17 cellular contexts compared by ENCODE assay signal in genomic region chr11:47398551-47398950, GRCh38. TPM values are rescaled to one million over a fixed set of nuclear protein-coding genes. Genes with fewer than 3 reads are reported as not detected.
DNase-seq lines count a peak whose midpoint lies in the region; ATAC-seq and TF ChIP-seq lines count a peak whose summit lies in the region.
"Had no signal": no experiment of that assay in that cellular context is flagged by ENCODE, and none has a peak within 500 bp of the region (broad histone marks: within the 10 kb centered on the region; RNA-seq: fewer than 3 reads in every experiment).

No MANE protein-coding gene starts in this region.

- H3K27me3 Mint-ChIP-seq in T-cell (no peaks in the 10 kb centered on the region), Caco-2 (ENCODE audit: insufficient read depth, unreplicated experiment) (no peaks in the 10 kb centered on the region)
- no peaks in the 10 kb centered on the region for H3K27me3 Mint-ChIP-seq in activated CD4-positive, alpha-beta T cell treated with anti-CD3 and anti-CD28 coated beads for 36 hours

- H3K4me1 ChIP-seq in left ventricle myocardium inferior (peaks cover 38% of the 10 kb centered on the region), mesenchymal stem cell (ENCODE audit: control insufficient read depth, insufficient read depth, low read depth, low read length) (peaks cover 38% of the 10 kb centered on the region), Caco-2 (0 out of 2 replicates have a peak, but pooled peaks cover 4% of the 10 kb centered on the region)

- no peak overlapping the region for H3K4me2 ChIP-seq in mesenchymal stem cell (ENCODE audit: low read length, poor library complexity, severe bottlenecking)

- H2AFZ ChIP-seq in mesenchymal stem cell (ENCODE audit: low read depth, low read length), result no peak overlapping the region

- peak overlapping the region; percentile 11 for H4K91ac ChIP-seq in mesenchymal stem cell (ENCODE audit: low read length)

- peaks cover 40 to 51% (median 47%) of the 10 kb centered on the region in 3 donors for H3K4me1 Mint-ChIP-seq in T-cell
- H3K4me1 Mint-ChIP-seq in Caco-2 (ENCODE audit: low read depth, unreplicated experiment), result no peaks in the 10 kb centered on the region
- peaks cover 25% of the 10 kb centered on the region for H3K4me1 Mint-ChIP-seq in activated CD4-positive, alpha-beta T cell treated with anti-CD3 and anti-CD28 coated beads for 36 hours

- no peak overlapping the region for H3K18ac ChIP-seq in mesenchymal stem cell (ENCODE audit: low read depth in 1 of 2, low read length in 2 of 2)

- POLR2A ChIA-PET in T-cell (lab: Charles Lee), result no interaction called here
- POLR2A ChIA-PET in Caco-2 (lab: Charles Lee), result no interaction called here
- POLR2A ChIA-PET in activated CD4-positive, alpha-beta T cell treated with anti-CD3 and anti-CD28 coated beads for 36 hours (lab: Charles Lee), result no interaction called here

- H3K9me3 Mint-ChIP-seq in T-cell (no peaks in the 10 kb centered on the region), Caco-2 (ENCODE audit: unreplicated experiment) (no peaks in the 10 kb centered on the region)
- H3K9me3 Mint-ChIP-seq in activated CD4-positive, alpha-beta T cell treated with anti-CD3 and anti-CD28 coated beads for 36 hours (ENCODE audit: low read depth), result no peaks in the 10 kb centered on the region

- peak; percentile 46 for DNase-seq in Right ventricle myocardium superior
- DNase-seq in left ventricle myocardium inferior, result no peak
- no peak for DNase-seq in T-cell
- DNase-seq in mesenchymal stem cell, result no peak
- DNase-seq in SW480 (ENCODE audit: low spot score), result no peak
- DNase-seq in glomerular visceral epithelial cell (ENCODE audit: extremely low spot score), result no peak
- DNase-seq in Caco-2, result no peak
- DNase-seq in activated CD4-positive, alpha-beta T cell treated with anti-CD3 and anti-CD28 coated beads for 36 hours, result no peak
- DNase-seq: anterior cingulate cortex; erythroblast; lower lobe of right lung; MV-4-11; NCI-H2029; NCI-H510A; stimulated activated CD4-positive, alpha-beta T cell treated with anti-CD3 and anti-CD28 coated beads, Interleukin-2, amount 100 ng/mL, for 48 hours had no signal

- H2AK5ac ChIP-seq in mesenchymal stem cell (ENCODE audit: low read length, severe bottlenecking), result no peak overlapping the region

- peak overlapping the region; percentile 81 to 97 for H3K27ac Mint-ChIP-seq in T-cell
- no peak overlapping the region for H3K27ac Mint-ChIP-seq in Caco-2 (ENCODE audit: unreplicated experiment)
- no peak overlapping the region for H3K27ac Mint-ChIP-seq in activated CD4-positive, alpha-beta T cell treated with anti-CD3 and anti-CD28 coated beads for 36 hours

- H3K4me3 Mint-ChIP-seq in T-cell, result peak overlapping the region; percentile 17 to 78 (median 28)
- H3K4me3 Mint-ChIP-seq in Caco-2 (ENCODE audit: unreplicated experiment), result no peak overlapping the region
- H3K4me3 Mint-ChIP-seq in activated CD4-positive, alpha-beta T cell treated with anti-CD3 and anti-CD28 coated beads for 36 hours, result no peak overlapping the region

- H2BK12ac ChIP-seq in mesenchymal stem cell (ENCODE audit: low read length in 2 of 2), result no peak overlapping the region

- WGBS in mesenchymal stem cell, result 94% methylated on average over 1 of the region's 1 CpG

- no peak overlapping the region for H2BK5ac ChIP-seq in mesenchymal stem cell (ENCODE audit: low read depth, low read length, poor library complexity, severe bottlenecking)

- H3K23ac ChIP-seq in mesenchymal stem cell (ENCODE audit: low read length in 2 of 2), result no peak overlapping the region

- H3K4me3 ChIP-seq in left ventricle myocardium inferior (no peak overlapping the region), mesenchymal stem cell (ENCODE audit: insufficient read depth in 1 of 2, low read depth in 1 of 2, low read length in 2 of 2) (no peak overlapping the region), Caco-2 (ENCODE audit: low read depth, low read length) (no peak overlapping the region)
- H3K4me3 ChIP-seq: lower lobe of right lung had no signal

- no peaks in the 10 kb centered on the region for H3K36me3 Mint-ChIP-seq in T-cell
- H3K36me3 Mint-ChIP-seq in Caco-2 (ENCODE audit: insufficient read depth, unreplicated experiment), result no peaks in the 10 kb centered on the region
- H3K36me3 Mint-ChIP-seq in activated CD4-positive, alpha-beta T cell treated with anti-CD3 and anti-CD28 coated beads for 36 hours (ENCODE audit: low read depth), result no peaks in the 10 kb centered on the region

- no peak overlapping the region for H3K27ac ChIP-seq in left ventricle myocardium inferior (replicated peaks)
- H3K27ac ChIP-seq in mesenchymal stem cell (ENCODE audit: low read length, poor library complexity, severe bottlenecking), result no peak overlapping the region
- H3K27ac ChIP-seq: lower lobe of right lung had no signal

- no TSS peak for BruUV-seq in Caco-2 (replicated peaks; lab: Mats Ljungman, UMichigan)

- no peaks in the 10 kb centered on the region for H3K36me3 ChIP-seq in left ventricle myocardium inferior
- no peaks in the 10 kb centered on the region for H3K36me3 ChIP-seq in mesenchymal stem cell (ENCODE audit: control insufficient read depth in 1 of 2, insufficient read depth in 2 of 2, low read depth in 1 of 2, low read length in 2 of 2)
- no peaks in the 10 kb centered on the region for H3K36me3 ChIP-seq in Caco-2 (ENCODE audit: control insufficient read depth, insufficient read depth, low read length)
- H3K36me3 ChIP-seq: lower lobe of right lung had no signal

- TF ChIP-seq CTCF in left ventricle myocardium inferior (IDR thresholded peaks at IDR 0.05; ENCODE audit: borderline replicate concordance) (no peak), Caco-2 (IDR thresholded peaks at IDR 0.05; ENCODE audit: insufficient read depth in 1 of 2, low read depth in 1 of 2, low read length in 1 of 2, severe bottlenecking in 1 of 2, unreplicated experiment in 1 of 2) (no peak)

- no peak overlapping the region for H3K4ac ChIP-seq in mesenchymal stem cell (ENCODE audit: low read depth in 1 of 2, low read length in 2 of 2)

- no peak overlapping the region for H2BK15ac ChIP-seq in mesenchymal stem cell (ENCODE audit: low read depth, poor library complexity, severe bottlenecking)

- no peak overlapping the region for H3K9ac ChIP-seq in mesenchymal stem cell (ENCODE audit: low read length)

- H3K27me3 ChIP-seq in left ventricle myocardium inferior (ENCODE audit: low read depth), result no peaks in the 10 kb centered on the region
- H3K27me3 ChIP-seq in mesenchymal stem cell (ENCODE audit: control insufficient read depth in 1 of 2, insufficient read depth in 1 of 2, low read length in 2 of 2), result no peaks in the 10 kb centered on the region
- no peaks in the 10 kb centered on the region for H3K27me3 ChIP-seq in Caco-2 (replicated peaks; ENCODE audit: control insufficient read depth, insufficient read depth, low read length)

- no peaks in the 10 kb centered on the region for H3K9me3 ChIP-seq in left ventricle myocardium inferior (replicated peaks)
- H3K9me3 ChIP-seq in mesenchymal stem cell (ENCODE audit: control insufficient read depth, low read length), result no peaks in the 10 kb centered on the region
- H3K9me3 ChIP-seq in Caco-2, result no peaks in the 10 kb centered on the region
- H3K9me3 ChIP-seq: lower lobe of right lung had no signal

- no peaks in the 10 kb centered on the region for H3K79me1 ChIP-seq in mesenchymal stem cell (replicated peaks; ENCODE audit: low read length, poor library complexity, severe bottlenecking)

- intact Hi-C loops in Right ventricle myocardium superior (cut with DNase I) (no loop called here), left ventricle myocardium inferior (cut with micrococcal nuclease) (no loop called here), Caco-2 (cut with micrococcal nuclease; ENCODE audit: unreplicated experiment) (no loop called here)
- intact Hi-C loops in activated CD4-positive, alpha-beta T cell treated with anti-CD3 and anti-CD28 coated beads for 36 hours (cut with DNase I, micrococcal nuclease), result no loop called here

- no peak overlapping the region for H2BK120ac ChIP-seq in mesenchymal stem cell (ENCODE audit: low read depth, low read length)

- CTCF ChIA-PET in T-cell (lab: Charles Lee), result interaction anchor here in 1 of 2 donors (2.3 kb wide), 1 partner anchor 24 kb away, joined by 12 read pairs; no protein-coding TSS in a partner anchor
- CTCF ChIA-PET in Caco-2 (lab: Charles Lee), result no interaction called here
- CTCF ChIA-PET in activated CD4-positive, alpha-beta T cell treated with anti-CD3 and anti-CD28 coated beads for 36 hours (lab: Charles Lee), result interaction anchor here (0.6 to 2.8 kb wide), 4 partner anchors 11 to 134 kb away, joined by 3 to 21 read pairs (median 10); no protein-coding TSS in a partner anchor

- H4K8ac ChIP-seq in mesenchymal stem cell (ENCODE audit: low read length), result no peak overlapping the region

- no peak overlapping the region for H3K14ac ChIP-seq in mesenchymal stem cell (ENCODE audit: low read length in 2 of 2)

- ATAC-seq in Right ventricle myocardium superior (ENCODE audit: poor library complexity) (no peak), T-cell (replicated peaks in 1 of 4) (no peak)
- no peak for ATAC-seq in activated CD4-positive, alpha-beta T cell treated with anti-CD3 and anti-CD28 coated beads for 36 hours
- ATAC-seq: lower lobe of right lung, sciatic nerve had no signal

RNA-seq across cellular contexts. Expression of gene SLC39A13, which starts 9.8 kb away (rescaled TPM):
- 34.5 TPM for total RNA-seq in Right ventricle myocardium superior
- total RNA-seq in left ventricle myocardium inferior, result 36.5 TPM
- total RNA-seq in T-cell, result 10 to 100 TPM; 45.6 to 67.0 (median 65.2) TPM
- polyA plus RNA-seq in mesenchymal stem cell (2013, experiment 1 of 2), result 89.2 TPM
- 88.7 TPM for polyA plus RNA-seq in mesenchymal stem cell (2013, experiment 2 of 2)
- total RNA-seq in Caco-2 (2022), result 27.1 and 30.8 TPM in 2 replicates
- 10 to 100 TPM in 1 of 2 experiments, 1 to 10 TPM in 1; 8.6 to 10.7 TPM for total RNA-seq in activated CD4-positive, alpha-beta T cell treated with anti-CD3 and anti-CD28 coated beads for 36 hours

RNA-seq across cellular contexts. Expression of gene SPI1, which starts 20.2 kb away (rescaled TPM):
- total RNA-seq in Right ventricle myocardium superior (11.1 TPM), left ventricle myocardium inferior (8.3 TPM), T-cell (1 to 10 TPM; 1.8 to 5.8 (median 2.1) TPM), Caco-2 (2022) (not detected in 2 replicates)
- not detected for polyA plus RNA-seq in mesenchymal stem cell (2013, experiment 1 of 2)
- polyA plus RNA-seq in mesenchymal stem cell (2013, experiment 2 of 2), result not detected
- under 1 TPM; 0.11 to 0.30 TPM for total RNA-seq in activated CD4-positive, alpha-beta T cell treated with anti-CD3 and anti-CD28 coated beads for 36 hours

RNA-seq across cellular contexts. Expression of gene PSMC3, which starts 27.7 kb away (rescaled TPM):
- total RNA-seq in Right ventricle myocardium superior, result 166 TPM
- 146 TPM for total RNA-seq in left ventricle myocardium inferior
- 10 to 100 TPM; 48.6 to 64.4 (median 55.0) TPM for total RNA-seq in T-cell
- 95.6 TPM for polyA plus RNA-seq in mesenchymal stem cell (2013, experiment 1 of 2)
- polyA plus RNA-seq in mesenchymal stem cell (2013, experiment 2 of 2), result 95.8 TPM
- 191 and 196 TPM in 2 replicates for total RNA-seq in Caco-2 (2022)
- 100 to 1,000 TPM; 147 to 167 TPM for total RNA-seq in activated CD4-positive, alpha-beta T cell treated with anti-CD3 and anti-CD28 coated beads for 36 hours

RNA-seq across cellular contexts. Expression of gene MYBPC3, which starts 46.0 kb away (rescaled TPM):
- total RNA-seq in Right ventricle myocardium superior (2,568 TPM), left ventricle myocardium inferior (2,538 TPM), T-cell (not detected), Caco-2 (2022) (not detected in 2 replicates)
- polyA plus RNA-seq in mesenchymal stem cell (2013, experiment 1 of 2), result not detected
- polyA plus RNA-seq in mesenchymal stem cell (2013, experiment 2 of 2), result not detected
- total RNA-seq in activated CD4-positive, alpha-beta T cell treated with anti-CD3 and anti-CD28 coated beads for 36 hours, result not detected
- total RNA-seq: temporal lobe had no signal

RNA-seq across cellular contexts. Expression of gene RAPSN, which starts 50.4 kb away (rescaled TPM):
- 6.7 TPM for total RNA-seq in Right ventricle myocardium superior
- total RNA-seq in left ventricle myocardium inferior, result 2.2 TPM
- total RNA-seq in T-cell, result 1 to 10 TPM; 1.1 to 3.4 (median 1.4) TPM
- polyA plus RNA-seq in mesenchymal stem cell (2013, experiment 1 of 2), result 0.32 TPM
- polyA plus RNA-seq in mesenchymal stem cell (2013, experiment 2 of 2), result 0.16 TPM
- total RNA-seq in Caco-2 (2022), result 0.93 and 2.0 TPM in 2 replicates
- total RNA-seq in activated CD4-positive, alpha-beta T cell treated with anti-CD3 and anti-CD28 coated beads for 36 hours, result under 1 TPM in 1 of 2 experiments, not detected in 1; 0.21 TPM
- total RNA-seq: temporal lobe had no signal

Comparison
In these comparisons a context has a peak if more than half of its experiments do, and no peak if none do; other contexts are left out.
1. H3K27ac Mint-ChIP-seq: peak in T-cell (2 of 2); none in Caco-2 (single experiment) and activated CD4-positive, alpha-beta T cell treated with anti-CD3 and anti-CD28 coated beads for 36 hours (single experiment).
2. H3K4me3 Mint-ChIP-seq: peak in T-cell (3 of 3); none in Caco-2 (single experiment) and activated CD4-positive, alpha-beta T cell treated with anti-CD3 and anti-CD28 coated beads for 36 hours (single experiment).